10 cellular contexts compared by ENCODE assay signal in genomic region chr18:29164020-29164706, GRCh38.
DNase-seq lines count a peak whose midpoint lies in the region; ATAC-seq and TF ChIP-seq lines count a peak whose summit lies in the region.
"Had no signal": no experiment of that assay in that cellular context is flagged by ENCODE, and none has a peak within 500 bp of the region (broad histone marks: within the 10 kb centered on the region; RNA-seq: fewer than 3 reads in every experiment).

No MANE protein-coding gene starts in this region.

- TF ChIP-seq CTCF in AG10803 (conservative IDR thresholded peaks at IDR 0.05; ENCODE audit: low read length) (no peak), epithelial cell of esophagus (IDR thresholded peaks at IDR 0.05; ENCODE audit: insufficient read depth, low read depth, low read length, missing control alignments) (no peak)

- ATAC-seq in HG03521 (IDR thresholded peaks at IDR 0.05; ENCODE audit: unreplicated experiment), result no peak
- no peak for ATAC-seq in HG02642 (IDR thresholded peaks at IDR 0.05; ENCODE audit: poor library complexity, unreplicated experiment)
- ATAC-seq: activated T-cell treated with anti-CD3 and anti-CD28 coated beads, Interleukin-2, amount 50 U/mL, for 4 hours had no signal

- DNase-seq in AG10803 (ENCODE audit: low read depth), result peak; percentile 90
- DNase-seq in NCI-H226, result peak; percentile 93
- peak; percentile 87 for DNase-seq in epithelial cell of esophagus (ENCODE audit: low read depth)
- DNase-seq in myocyte (ENCODE audit: low read depth), result peak; percentile 86
- DNase-seq in NCI-H1930 (lab: John Stamatoyannopoulos, UW), result no peak
- no peak for DNase-seq in NCI-H1436 (lab: John Stamatoyannopoulos, UW)
- DNase-seq: activated T-cell treated with anti-CD3 and anti-CD28 coated beads, Interleukin-2, amount 50 U/mL, for 4 hours; T-helper 1 cell had no signal

- H3K4me3 ChIP-seq in AG10803 (ENCODE audit: low read length), result no peak overlapping the region
- H3K4me3 ChIP-seq in epithelial cell of esophagus (ENCODE audit: low read length), result no peak overlapping the region

Comparison
In these comparisons a context has a peak if more than half of its experiments do, and no peak if none do; other contexts are left out.
1. DNase-seq: peak in AG10803 (single experiment), NCI-H226 (single experiment), epithelial cell of esophagus (single experiment) and myocyte (single experiment); none in NCI-H1930 (0 of 2) and NCI-H1436 (single experiment).